1 cellular context compared by ENCODE assay signal in the genomic region with DNA sequence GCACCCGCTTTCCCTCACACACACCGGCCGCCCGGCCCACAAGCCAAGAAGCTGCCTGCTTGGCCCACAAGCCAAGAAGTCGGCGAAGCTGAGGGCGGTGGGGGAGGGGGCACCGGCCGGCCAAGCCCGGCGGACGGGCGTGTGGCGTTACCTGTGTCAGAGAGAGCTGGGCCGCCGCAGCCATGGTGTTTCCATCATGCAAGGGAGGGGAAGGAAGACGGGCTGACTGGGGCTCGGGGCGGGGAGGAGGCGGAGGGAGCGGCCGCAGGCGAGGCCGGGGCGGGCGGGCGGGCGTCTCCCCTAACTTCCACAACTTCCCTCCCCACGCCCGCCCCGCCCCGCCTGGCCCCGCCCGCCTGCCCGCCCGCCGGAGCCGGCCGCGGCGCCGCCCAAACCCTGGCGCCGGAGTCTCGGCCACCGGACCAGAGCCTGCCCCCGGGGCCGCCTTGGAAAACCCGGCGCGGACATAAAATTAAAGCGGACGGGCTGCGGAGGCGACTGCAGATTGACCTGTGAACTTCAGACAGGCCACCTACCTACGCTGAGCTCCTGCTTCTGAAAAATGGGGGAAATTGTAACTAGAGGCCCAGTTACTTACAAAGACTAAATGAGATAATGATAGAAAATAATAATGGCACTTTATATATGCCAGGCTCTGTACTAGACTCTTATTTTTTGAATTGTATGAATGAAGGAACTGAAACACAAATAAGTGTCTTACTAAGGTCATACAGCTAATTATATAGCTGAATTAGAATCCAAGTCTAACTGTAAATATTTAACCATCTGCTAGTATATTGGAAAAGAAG.
TF ChIP-seq lines count a peak whose summit lies in the region.

A gene (minus strand): TSS at position 219 of the 809 bp plus-strand sequence. CDS start 35 bp downstream, at position 184.

TF ChIP-seq in HEK293, 187 proteins besides CTCF, POLR2A, EP300 and RAD21 (continued from another document and continues in another):
- TF ChIP-seq, protein P1, sequence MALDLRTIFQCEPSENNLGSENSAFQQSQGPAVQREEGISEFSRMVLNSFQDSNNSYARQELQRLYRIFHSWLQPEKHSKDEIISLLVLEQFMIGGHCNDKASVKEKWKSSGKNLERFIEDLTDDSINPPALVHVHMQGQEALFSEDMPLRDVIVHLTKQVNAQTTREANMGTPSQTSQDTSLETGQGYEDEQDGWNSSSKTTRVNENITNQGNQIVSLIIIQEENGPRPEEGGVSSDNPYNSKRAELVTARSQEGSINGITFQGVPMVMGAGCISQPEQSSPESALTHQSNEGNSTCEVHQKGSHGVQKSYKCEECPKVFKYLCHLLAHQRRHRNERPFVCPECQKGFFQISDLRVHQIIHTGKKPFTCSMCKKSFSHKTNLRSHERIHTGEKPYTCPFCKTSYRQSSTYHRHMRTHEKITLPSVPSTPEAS (tag by site-specific recombination; IDR thresholded peaks at IDR 0.05): no peak
- TF ChIP-seq ZNF341 (tag by site-specific recombination; IDR thresholded peaks at IDR 0.05; ENCODE audit: low read depth): peak; percentile 62
- TF ChIP-seq ZFHX2 (tag by site-specific recombination; conservative IDR thresholded peaks at IDR 0.05): 0 out of 2 replicates have a peak, but pooled peaks have one; percentile 15
- TF ChIP-seq, protein P2, sequence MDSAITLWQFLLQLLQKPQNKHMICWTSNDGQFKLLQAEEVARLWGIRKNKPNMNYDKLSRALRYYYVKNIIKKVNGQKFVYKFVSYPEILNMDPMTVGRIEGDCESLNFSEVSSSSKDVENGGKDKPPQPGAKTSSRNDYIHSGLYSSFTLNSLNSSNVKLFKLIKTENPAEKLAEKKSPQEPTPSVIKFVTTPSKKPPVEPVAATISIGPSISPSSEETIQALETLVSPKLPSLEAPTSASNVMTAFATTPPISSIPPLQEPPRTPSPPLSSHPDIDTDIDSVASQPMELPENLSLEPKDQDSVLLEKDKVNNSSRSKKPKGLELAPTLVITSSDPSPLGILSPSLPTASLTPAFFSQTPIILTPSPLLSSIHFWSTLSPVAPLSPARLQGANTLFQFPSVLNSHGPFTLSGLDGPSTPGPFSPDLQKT (IDR thresholded peaks at IDR 0.05; ENCODE audit: borderline replicate concordance, low read depth, low read length): no peak
- no peak for TF ChIP-seq ZNF837 (tag by site-specific recombination; IDR thresholded peaks at IDR 0.05)
- TF ChIP-seq ZNF658 (tag by site-specific recombination; IDR thresholded peaks at IDR 0.05): no peak
- no peak for TF ChIP-seq ZSCAN16 (tag by site-specific recombination; IDR thresholded peaks at IDR 0.05)
- no peak for TF ChIP-seq ZNF223 (tag by site-specific recombination; IDR thresholded peaks at IDR 0.05)
- TF ChIP-seq KLF10 (tag by site-specific recombination; IDR thresholded peaks at IDR 0.05): no peak
- no peak for TF ChIP-seq ZNF146 (tag by site-specific recombination; IDR thresholded peaks at IDR 0.05)
- TF ChIP-seq ZNF473 (tag by site-specific recombination; IDR thresholded peaks at IDR 0.05): no peak
- TF ChIP-seq, protein P3, sequence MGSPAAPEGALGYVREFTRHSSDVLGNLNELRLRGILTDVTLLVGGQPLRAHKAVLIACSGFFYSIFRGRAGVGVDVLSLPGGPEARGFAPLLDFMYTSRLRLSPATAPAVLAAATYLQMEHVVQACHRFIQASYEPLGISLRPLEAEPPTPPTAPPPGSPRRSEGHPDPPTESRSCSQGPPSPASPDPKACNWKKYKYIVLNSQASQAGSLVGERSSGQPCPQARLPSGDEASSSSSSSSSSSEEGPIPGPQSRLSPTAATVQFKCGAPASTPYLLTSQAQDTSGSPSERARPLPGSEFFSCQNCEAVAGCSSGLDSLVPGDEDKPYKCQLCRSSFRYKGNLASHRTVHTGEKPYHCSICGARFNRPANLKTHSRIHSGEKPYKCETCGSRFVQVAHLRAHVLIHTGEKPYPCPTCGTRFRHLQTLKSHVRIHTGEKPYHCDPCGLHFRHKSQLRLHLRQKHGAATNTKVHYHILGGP (tag by site-specific recombination; IDR thresholded peaks at IDR 0.05): no peak
- TF ChIP-seq YY1 (tag by site-specific recombination; IDR thresholded peaks at IDR 0.05): peak; percentile 20
- TF ChIP-seq, protein P4, sequence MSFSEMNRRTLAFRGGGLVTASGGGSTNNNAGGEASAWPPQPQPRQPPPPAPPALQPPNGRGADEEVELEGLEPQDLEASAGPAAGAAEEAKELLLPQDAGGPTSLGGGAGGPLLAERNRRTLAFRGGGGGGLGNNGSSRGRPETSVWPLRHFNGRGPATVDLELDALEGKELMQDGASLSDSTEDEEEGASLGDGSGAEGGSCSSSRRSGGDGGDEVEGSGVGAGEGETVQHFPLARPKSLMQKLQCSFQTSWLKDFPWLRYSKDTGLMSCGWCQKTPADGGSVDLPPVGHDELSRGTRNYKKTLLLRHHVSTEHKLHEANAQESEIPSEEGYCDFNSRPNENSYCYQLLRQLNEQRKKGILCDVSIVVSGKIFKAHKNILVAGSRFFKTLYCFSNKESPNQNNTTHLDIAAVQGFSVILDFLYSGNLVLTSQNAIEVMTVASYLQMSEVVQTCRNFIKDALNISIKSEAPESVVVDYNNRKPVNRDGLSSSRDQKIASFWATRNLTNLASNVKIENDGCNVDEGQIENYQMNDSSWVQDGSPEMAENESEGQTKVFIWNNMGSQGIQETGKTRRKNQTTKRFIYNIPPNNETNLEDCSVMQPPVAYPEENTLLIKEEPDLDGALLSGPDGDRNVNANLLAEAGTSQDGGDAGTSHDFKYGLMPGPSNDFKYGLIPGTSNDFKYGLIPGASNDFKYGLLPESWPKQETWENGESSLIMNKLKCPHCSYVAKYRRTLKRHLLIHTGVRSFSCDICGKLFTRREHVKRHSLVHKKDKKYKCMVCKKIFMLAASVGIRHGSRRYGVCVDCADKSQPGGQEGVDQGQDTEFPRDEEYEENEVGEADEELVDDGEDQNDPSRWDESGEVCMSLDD (tag by site-specific recombination; IDR thresholded peaks at IDR 0.05): 0 out of 2 replicates have a peak, but pooled peaks have one; percentile 18
- no peak for TF ChIP-seq ZNF776 (tag by site-specific recombination; IDR thresholded peaks at IDR 0.05; ENCODE audit: borderline replicate concordance)
- peak; percentile 76 for TF ChIP-seq ZNF366 (tag by site-specific recombination; conservative IDR thresholded peaks at IDR 0.05)
- peak; percentile 18; the same call in 1 of the 2 replicates for TF ChIP-seq ZBTB21 (tag by site-specific recombination; IDR thresholded peaks at IDR 0.05)
- TF ChIP-seq ZNF677 (tag by site-specific recombination; IDR thresholded peaks at IDR 0.05): 0 out of 2 replicates have a peak, but pooled peaks have one; percentile 19
- no peak; the same call in 1 of the 2 replicates for TF ChIP-seq GLIS2 (tag by site-specific recombination; IDR thresholded peaks at IDR 0.05)
- no peak for TF ChIP-seq ZNF174 (tag by site-specific recombination; IDR thresholded peaks at IDR 0.05)
- peak; percentile 27; the same call in 1 of the 2 replicates for TF ChIP-seq ZBTB48 (tag by site-specific recombination; IDR thresholded peaks at IDR 0.05)
- no peak for TF ChIP-seq ZNF530 (tag by site-specific recombination; IDR thresholded peaks at IDR 0.05; ENCODE audit: low read depth)
- TF ChIP-seq ZNF16 (tag by site-specific recombination; IDR thresholded peaks at IDR 0.05; ENCODE audit: low read depth): peak; percentile 21; the same call in 1 of the 2 replicates
- TF ChIP-seq MZF1 (tag by site-specific recombination; IDR thresholded peaks at IDR 0.05; ENCODE audit: borderline replicate concordance): peak; percentile 17; the same call in 1 of the 2 replicates
- TF ChIP-seq ZNF155 (tag by site-specific recombination; IDR thresholded peaks at IDR 0.05): no peak
- TF ChIP-seq ZNF140 (tag by site-specific recombination; IDR thresholded peaks at IDR 0.05): no peak
- no peak for TF ChIP-seq ZNF354C (tag by site-specific recombination; IDR thresholded peaks at IDR 0.05; ENCODE audit: borderline replicate concordance, low read depth)
- no peak for TF ChIP-seq IKZF3 (tag by site-specific recombination; IDR thresholded peaks at IDR 0.05)
- no peak for TF ChIP-seq ZNF792 (tag by site-specific recombination; IDR thresholded peaks at IDR 0.05)
- TF ChIP-seq, protein P5, sequence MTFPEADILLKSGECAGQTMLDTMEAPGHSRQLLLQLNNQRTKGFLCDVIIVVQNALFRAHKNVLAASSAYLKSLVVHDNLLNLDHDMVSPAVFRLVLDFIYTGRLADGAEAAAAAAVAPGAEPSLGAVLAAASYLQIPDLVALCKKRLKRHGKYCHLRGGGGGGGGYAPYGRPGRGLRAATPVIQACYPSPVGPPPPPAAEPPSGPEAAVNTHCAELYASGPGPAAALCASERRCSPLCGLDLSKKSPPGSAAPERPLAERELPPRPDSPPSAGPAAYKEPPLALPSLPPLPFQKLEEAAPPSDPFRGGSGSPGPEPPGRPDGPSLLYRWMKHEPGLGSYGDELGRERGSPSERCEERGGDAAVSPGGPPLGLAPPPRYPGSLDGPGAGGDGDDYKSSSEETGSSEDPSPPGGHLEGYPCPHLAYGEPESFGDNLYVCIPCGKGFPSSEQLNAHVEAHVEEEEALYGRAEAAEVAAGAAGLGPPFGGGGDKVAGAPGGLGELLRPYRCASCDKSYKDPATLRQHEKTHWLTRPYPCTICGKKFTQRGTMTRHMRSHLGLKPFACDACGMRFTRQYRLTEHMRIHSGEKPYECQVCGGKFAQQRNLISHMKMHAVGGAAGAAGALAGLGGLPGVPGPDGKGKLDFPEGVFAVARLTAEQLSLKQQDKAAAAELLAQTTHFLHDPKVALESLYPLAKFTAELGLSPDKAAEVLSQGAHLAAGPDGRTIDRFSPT (tag by site-specific recombination; IDR thresholded peaks at IDR 0.05): no peak
- no peak for TF ChIP-seq ZNF133 (tag by site-specific recombination; IDR thresholded peaks at IDR 0.05)
- TF ChIP-seq ZNF747 (tag by site-specific recombination; IDR thresholded peaks at IDR 0.05): no peak
- no peak for TF ChIP-seq TRIM28 (IDR thresholded peaks at IDR 0.05; ENCODE audit: borderline replicate concordance, low read length)
- TF ChIP-seq ZNF10 (tag by site-specific recombination; IDR thresholded peaks at IDR 0.05): 0 out of 2 replicates have a peak, but pooled peaks have one; percentile 13
- TF ChIP-seq MEIS1 (CRISPR knock-in tag; IDR thresholded peaks at IDR 0.05; ENCODE audit: borderline replicate concordance): no peak
- no peak for TF ChIP-seq BCL11A (tag by site-specific recombination; IDR thresholded peaks at IDR 0.05; ENCODE audit: low read depth)
- peak; percentile 30; the same call in 1 of the 2 replicates for TF ChIP-seq KLF9 (tag by site-specific recombination; IDR thresholded peaks at IDR 0.05; ENCODE audit: low read depth)
- TF ChIP-seq ZNF76 (tag by site-specific recombination; IDR thresholded peaks at IDR 0.05; ENCODE audit: borderline replicate concordance, low read depth): 0 out of 2 replicates have a peak, but pooled peaks have one; percentile 12
- TF ChIP-seq, protein P6, sequence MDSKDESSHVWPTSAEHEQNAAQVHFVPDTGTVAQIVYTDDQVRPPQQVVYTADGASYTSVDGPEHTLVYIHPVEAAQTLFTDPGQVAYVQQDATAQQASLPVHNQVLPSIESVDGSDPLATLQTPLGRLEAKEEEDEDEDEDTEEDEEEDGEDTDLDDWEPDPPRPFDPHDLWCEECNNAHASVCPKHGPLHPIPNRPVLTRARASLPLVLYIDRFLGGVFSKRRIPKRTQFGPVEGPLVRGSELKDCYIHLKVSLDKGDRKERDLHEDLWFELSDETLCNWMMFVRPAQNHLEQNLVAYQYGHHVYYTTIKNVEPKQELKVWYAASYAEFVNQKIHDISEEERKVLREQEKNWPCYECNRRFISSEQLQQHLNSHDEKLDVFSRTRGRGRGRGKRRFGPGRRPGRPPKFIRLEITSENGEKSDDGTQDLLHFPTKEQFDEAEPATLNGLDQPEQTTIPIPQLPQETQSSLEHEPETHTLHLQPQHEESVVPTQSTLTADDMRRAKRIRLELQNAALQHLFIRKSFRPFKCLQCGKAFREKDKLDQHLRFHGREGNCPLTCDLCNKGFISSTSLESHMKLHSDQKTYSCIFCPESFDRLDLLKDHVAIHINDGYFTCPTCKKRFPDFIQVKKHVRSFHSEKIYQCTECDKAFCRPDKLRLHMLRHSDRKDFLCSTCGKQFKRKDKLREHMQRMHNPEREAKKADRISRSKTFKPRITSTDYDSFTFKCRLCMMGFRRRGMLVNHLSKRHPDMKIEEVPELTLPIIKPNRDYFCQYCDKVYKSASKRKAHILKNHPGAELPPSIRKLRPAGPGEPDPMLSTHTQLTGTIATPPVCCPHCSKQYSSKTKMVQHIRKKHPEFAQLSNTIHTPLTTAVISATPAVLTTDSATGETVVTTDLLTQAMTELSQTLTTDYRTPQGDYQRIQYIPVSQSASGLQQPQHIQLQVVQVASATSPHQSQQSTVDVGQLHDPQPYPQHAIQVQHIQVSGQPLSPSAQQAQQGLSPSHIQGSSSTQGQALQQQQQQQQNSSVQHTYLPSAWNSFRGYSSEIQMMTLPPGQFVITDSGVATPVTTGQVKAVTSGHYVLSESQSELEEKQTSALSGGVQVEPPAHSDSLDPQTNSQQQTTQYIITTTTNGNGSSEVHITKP (tag by site-specific recombination; IDR thresholded peaks at IDR 0.05): peak; percentile 41; the same call in 1 of the 2 replicates
- no peak for TF ChIP-seq ZNF404 (tag by site-specific recombination; IDR thresholded peaks at IDR 0.05)
- no peak for TF ChIP-seq ZNF768 (tag by site-specific recombination; IDR thresholded peaks at IDR 0.05)
- TF ChIP-seq KLF7 (tag by site-specific recombination; IDR thresholded peaks at IDR 0.05; ENCODE audit: borderline replicate concordance): peak; percentile 75; the same call in 1 of the 2 replicates
- TF ChIP-seq, protein P7, sequence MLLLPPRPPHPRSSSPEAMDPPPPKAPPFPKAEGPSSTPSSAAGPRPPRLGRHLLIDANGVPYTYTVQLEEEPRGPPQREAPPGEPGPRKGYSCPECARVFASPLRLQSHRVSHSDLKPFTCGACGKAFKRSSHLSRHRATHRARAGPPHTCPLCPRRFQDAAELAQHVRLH (tag by site-specific recombination; IDR thresholded peaks at IDR 0.05): peak; percentile 94
- no peak for TF ChIP-seq ZNF585B (tag by site-specific recombination; IDR thresholded peaks at IDR 0.05)
- TF ChIP-seq, protein P8, sequence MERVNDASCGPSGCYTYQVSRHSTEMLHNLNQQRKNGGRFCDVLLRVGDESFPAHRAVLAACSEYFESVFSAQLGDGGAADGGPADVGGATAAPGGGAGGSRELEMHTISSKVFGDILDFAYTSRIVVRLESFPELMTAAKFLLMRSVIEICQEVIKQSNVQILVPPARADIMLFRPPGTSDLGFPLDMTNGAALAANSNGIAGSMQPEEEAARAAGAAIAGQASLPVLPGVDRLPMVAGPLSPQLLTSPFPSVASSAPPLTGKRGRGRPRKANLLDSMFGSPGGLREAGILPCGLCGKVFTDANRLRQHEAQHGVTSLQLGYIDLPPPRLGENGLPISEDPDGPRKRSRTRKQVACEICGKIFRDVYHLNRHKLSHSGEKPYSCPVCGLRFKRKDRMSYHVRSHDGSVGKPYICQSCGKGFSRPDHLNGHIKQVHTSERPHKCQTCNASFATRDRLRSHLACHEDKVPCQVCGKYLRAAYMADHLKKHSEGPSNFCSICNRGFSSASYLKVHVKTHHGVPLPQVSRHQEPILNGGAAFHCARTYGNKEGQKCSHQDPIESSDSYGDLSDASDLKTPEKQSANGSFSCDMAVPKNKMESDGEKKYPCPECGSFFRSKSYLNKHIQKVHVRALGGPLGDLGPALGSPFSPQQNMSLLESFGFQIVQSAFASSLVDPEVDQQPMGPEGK (tag by site-specific recombination; IDR thresholded peaks at IDR 0.05): peak; percentile 56
- no peak for TF ChIP-seq ZNF654 (tag by site-specific recombination; IDR thresholded peaks at IDR 0.05; ENCODE audit: low read depth)
- TF ChIP-seq FEZF1 (tag by site-specific recombination; IDR thresholded peaks at IDR 0.05): no peak
- TF ChIP-seq ZNF501 (tag by site-specific recombination; IDR thresholded peaks at IDR 0.05): no peak
- no peak for TF ChIP-seq ZNF350 (tag by site-specific recombination; IDR thresholded peaks at IDR 0.05)
- no peak for TF ChIP-seq TCF7L2 (IDR thresholded peaks at IDR 0.05; ENCODE audit: borderline replicate concordance, low read depth, low read length)
- no peak for TF ChIP-seq RBAK (tag by site-specific recombination; IDR thresholded peaks at IDR 0.05)
